8 cellular contexts compared by ENCODE assay signal in the genomic region with DNA sequence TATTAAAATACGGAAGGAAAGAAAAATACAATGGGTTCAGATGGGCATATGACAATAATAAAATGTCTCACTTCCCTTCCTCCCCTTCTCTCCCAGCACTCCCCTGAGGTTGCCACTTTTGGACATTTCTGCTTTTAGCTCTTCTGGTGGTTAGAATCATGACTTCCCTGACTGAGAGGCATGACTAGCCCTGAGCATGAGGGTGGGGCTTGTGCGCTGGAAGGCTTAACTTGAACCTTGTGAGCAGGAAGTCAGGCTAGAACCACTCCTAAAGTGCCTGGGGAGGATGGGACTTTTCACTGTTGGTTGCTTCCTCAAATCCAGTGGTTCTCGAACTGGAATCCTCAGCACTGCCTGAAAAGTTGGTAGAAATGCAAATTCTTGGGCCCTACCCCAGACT. TPM values are rescaled to one million over a fixed set of nuclear protein-coding genes. Genes with fewer than 3 reads are reported as not detected.
A peak's percentile ranks its signal among the peaks of the same experiment; 100 is the strongest.
DNase-seq lines count a peak whose midpoint lies in the region; ATAC-seq and TF ChIP-seq lines count a peak whose summit lies in the region.

No MANE protein-coding gene starts in this region.

- no peak for TF ChIP-seq CTCF in HL-60 (IDR thresholded peaks at IDR 0.05; ENCODE audit: insufficient read depth, low read length)
- peak; percentile 43 for TF ChIP-seq CTCF in neutrophil (IDR thresholded peaks at IDR 0.05)
- TF ChIP-seq CTCF in Caco-2 (IDR thresholded peaks at IDR 0.05; ENCODE audit: insufficient read depth in 1 of 2, low read depth in 1 of 2, low read length in 1 of 2, severe bottlenecking in 1 of 2, unreplicated experiment in 1 of 2) = no peak

- CTCF ChIA-PET in Caco-2 (lab: Charles Lee) = no interaction called here

- H3K27ac ChIP-seq in HL-60 (replicated peaks) (peak overlapping the region; percentile 83), neutrophil (peak overlapping the region; percentile 90)

- no peaks in the 10 kb centered on the region for H3K27me3 Mint-ChIP-seq in activated naive CD8-positive, alpha-beta T cell treated with anti-CD3 and anti-CD28 coated beads for 36 hours
- H3K27me3 Mint-ChIP-seq in Caco-2 (ENCODE audit: insufficient read depth, unreplicated experiment) = peaks cover 17% of the 10 kb centered on the region

- H3K27me3 ChIP-seq in HL-60 (ENCODE audit: insufficient read depth, poor library complexity, severe bottlenecking) (no peaks in the 10 kb centered on the region), neutrophil (no peaks in the 10 kb centered on the region), Caco-2 (replicated peaks; ENCODE audit: control insufficient read depth, insufficient read depth, low read length) (0 out of 2 replicates have a peak, but pooled peaks cover 2% of the 10 kb centered on the region)

- no peak overlapping the region for H3K4me3 Mint-ChIP-seq in activated naive CD8-positive, alpha-beta T cell treated with anti-CD3 and anti-CD28 coated beads for 36 hours
- no peak overlapping the region for H3K4me3 Mint-ChIP-seq in Caco-2 (ENCODE audit: unreplicated experiment)

- no peaks in the 10 kb centered on the region for H3K9me3 ChIP-seq in neutrophil
- no peaks in the 10 kb centered on the region for H3K9me3 ChIP-seq in Caco-2

- peak; percentile 81 to 97 for DNase-seq in HL-60 (ENCODE audit: low read depth in 1 of 2, low spot score in 1 of 2)
- DNase-seq in activated naive CD8-positive, alpha-beta T cell treated with anti-CD3 and anti-CD28 coated beads for 36 hours = no peak
- no peak for DNase-seq in AG08395 (ENCODE audit: low spot score)
- DNase-seq in T-helper 9 cell = no peak
- no peak for DNase-seq in Caco-2

- no peaks in the 10 kb centered on the region for H3K9me3 Mint-ChIP-seq in activated naive CD8-positive, alpha-beta T cell treated with anti-CD3 and anti-CD28 coated beads for 36 hours
- no peaks in the 10 kb centered on the region for H3K9me3 Mint-ChIP-seq in Caco-2 (ENCODE audit: unreplicated experiment)

- H3K4me1 ChIP-seq in neutrophil (ENCODE audit: control insufficient read depth in 1 of 2, insufficient read depth in 1 of 2, low read depth in 1 of 2, low read length in 1 of 2) = peaks cover 14 to 17% of the 10 kb centered on the region in 2 experiments
- no peaks in the 10 kb centered on the region; the same call in 1 of the 2 replicates for H3K4me1 ChIP-seq in Caco-2

- H3K36me3 ChIP-seq in neutrophil = no peaks in the 10 kb centered on the region
- no peaks in the 10 kb centered on the region for H3K36me3 ChIP-seq in Caco-2 (ENCODE audit: control insufficient read depth, insufficient read depth, low read length)

- ATAC-seq in GM18498 (IDR thresholded peaks at IDR 0.05; ENCODE audit: unreplicated experiment) = peak; percentile 74
- peak; percentile 84 for ATAC-seq in GM21529 (IDR thresholded peaks at IDR 0.05; ENCODE audit: unreplicated experiment)

- intact Hi-C loops in Caco-2 (cut with micrococcal nuclease; ENCODE audit: unreplicated experiment) = loop anchor here (1.0 kb wide), 3 partner anchors 228 to 252 kb away; a partner anchor contains a TSS

- H3K4me3 ChIP-seq in HL-60 (replicated peaks; ENCODE audit: insufficient read depth, low read length) (no peak overlapping the region), neutrophil (ENCODE audit: low read depth in 1 of 2, low read length in 1 of 2) (peak overlapping the region; percentile 13 to 35), Caco-2 (ENCODE audit: low read depth, low read length) (no peak overlapping the region)

- H3K27ac Mint-ChIP-seq in activated naive CD8-positive, alpha-beta T cell treated with anti-CD3 and anti-CD28 coated beads for 36 hours = peak overlapping the region; percentile 59
- no peak overlapping the region for H3K27ac Mint-ChIP-seq in Caco-2 (ENCODE audit: unreplicated experiment)

- H3K36me3 Mint-ChIP-seq in activated naive CD8-positive, alpha-beta T cell treated with anti-CD3 and anti-CD28 coated beads for 36 hours = no peaks in the 10 kb centered on the region
- H3K36me3 Mint-ChIP-seq in Caco-2 (ENCODE audit: insufficient read depth, unreplicated experiment) = no peaks in the 10 kb centered on the region

- peaks cover 59% of the 10 kb centered on the region for H3K4me1 Mint-ChIP-seq in activated naive CD8-positive, alpha-beta T cell treated with anti-CD3 and anti-CD28 coated beads for 36 hours
- no peaks in the 10 kb centered on the region for H3K4me1 Mint-ChIP-seq in Caco-2 (ENCODE audit: low read depth, unreplicated experiment)

- BruUV-seq in Caco-2 (replicated peaks; lab: Mats Ljungman, UMichigan) = no TSS peak

- POLR2A ChIA-PET in Caco-2 (lab: Charles Lee) = no interaction called here

RNA-seq across cellular contexts. Expression of a gene that starts 19.7 kb away (rescaled TPM):
- total RNA-seq in activated naive CD8-positive, alpha-beta T cell treated with anti-CD3 and anti-CD28 coated beads for 36 hours = 10 to 100 TPM; 47.4 to 51.0 TPM
- 0.48 and 0.58 TPM in 2 replicates for total RNA-seq in Caco-2 (2022)

Comparison
In these comparisons a context has a peak if more than half of its experiments do, and no peak if none do; other contexts are left out.
1. DNase-seq: peak in HL-60 (2 of 2); none in activated naive CD8-positive, alpha-beta T cell treated with anti-CD3 and anti-CD28 coated beads for 36 hours (single experiment), AG08395 (single experiment), T-helper 9 cell (single experiment) and Caco-2 (0 of 2).
2. H3K4me3 ChIP-seq: peak in neutrophil (2 of 2); none in HL-60 (single experiment) and Caco-2 (single experiment).
3. RNA of a gene that starts 19.7 kb away (total RNA-seq): 47.4 to 51.0 TPM in activated naive CD8-positive, alpha-beta T cell treated with anti-CD3 and anti-CD28 coated beads for 36 hours; 0.48 to 0.58 TPM in Caco-2; every median in the first group is over 10 times any median in the second.